Comparison of ENCODE assay signal across 8 cellular contexts in genomic region chr12:56634242-56634836, GRCh38. TPM values are rescaled to one million over a fixed set of nuclear protein-coding genes. Genes with fewer than 3 reads are reported as not detected.
DNase-seq lines count a peak whose midpoint lies in the region; ATAC-seq and TF ChIP-seq lines count a peak whose summit lies in the region.

No MANE protein-coding gene starts in this region.

- H3K4me3 ChIP-seq in CD8-positive, alpha-beta T cell (ENCODE audit: low read depth, low read length) = peak overlapping the region; percentile 58
- H3K4me3 ChIP-seq in HUES48 (ENCODE audit: low read depth, low read length) (peak overlapping the region; percentile 89), SJSA1 (peak overlapping the region; percentile 55), lower leg skin (ENCODE audit: low read depth, poor library complexity, severe bottlenecking) (peak overlapping the region; percentile 72), stomach smooth muscle (ENCODE audit: low read length in 2 of 2) (peak overlapping the region; percentile 86 to 88)

- ATAC-seq in CD8-positive, alpha-beta T cell = no peak
- no peak for ATAC-seq in HG03520 (IDR thresholded peaks at IDR 0.05; ENCODE audit: unreplicated experiment)

- peaks cover 38% of the 10 kb centered on the region for H3K36me3 Mint-ChIP-seq in CD8-positive, alpha-beta T cell
- H3K36me3 Mint-ChIP-seq in chondrocyte (ENCODE audit: low read depth) = peaks cover 12% of the 10 kb centered on the region

- H3K27me3 Mint-ChIP-seq in CD8-positive, alpha-beta T cell (ENCODE audit: low read depth) = no peaks in the 10 kb centered on the region
- no peaks in the 10 kb centered on the region for H3K27me3 Mint-ChIP-seq in chondrocyte (ENCODE audit: low read depth)

- POLR2A ChIA-PET in CD8-positive, alpha-beta T cell (lab: Charles Lee) = interaction anchor here (0.7 to 5.5 kb wide), 4 partner anchors 11 to 91 kb away, joined by 3 to 58 read pairs (median 20); partner anchors contain the start of genes ATP5F1B, NACA and PTGES3

- H3K9me3 ChIP-seq in CD8-positive, alpha-beta T cell (ENCODE audit: low read length) = no peaks in the 10 kb centered on the region
- H3K9me3 ChIP-seq in HUES48 (ENCODE audit: control insufficient read depth, insufficient read depth, low read length) (no peaks in the 10 kb centered on the region), SJSA1 (replicated peaks) (no peaks in the 10 kb centered on the region), stomach smooth muscle (ENCODE audit: control insufficient read depth in 2 of 2, low read length in 2 of 2) (no peaks in the 10 kb centered on the region)

- TF ChIP-seq POLR2A in lower leg skin (IDR thresholded peaks at IDR 0.05) = no peak

- CTCF ChIA-PET in CD8-positive, alpha-beta T cell (lab: Charles Lee) = interaction anchor here (0.9 to 3.0 kb wide), 5 partner anchors 16 to 120 kb away, joined by 3 to 26 read pairs (median 3); no protein-coding TSS in a partner anchor

- peaks cover 58% of the 10 kb centered on the region for H3K4me1 ChIP-seq in CD8-positive, alpha-beta T cell (ENCODE audit: insufficient read depth, low read length)
- peaks cover 37% of the 10 kb centered on the region for H3K4me1 ChIP-seq in HUES48 (ENCODE audit: control insufficient read depth, insufficient read depth, low read length)
- H3K4me1 ChIP-seq in SJSA1 (replicated peaks) = peaks cover 43% of the 10 kb centered on the region
- peaks cover 52% of the 10 kb centered on the region for H3K4me1 ChIP-seq in stomach smooth muscle (ENCODE audit: control insufficient read depth, insufficient read depth, low read length)

- no peaks in the 10 kb centered on the region for H3K27me3 ChIP-seq in CD8-positive, alpha-beta T cell (ENCODE audit: insufficient read depth, low read length)
- no peaks in the 10 kb centered on the region for H3K27me3 ChIP-seq in HUES48 (ENCODE audit: control insufficient read depth, insufficient read depth, low read length)
- no peaks in the 10 kb centered on the region for H3K27me3 ChIP-seq in SJSA1 (replicated peaks)
- no peaks in the 10 kb centered on the region for H3K27me3 ChIP-seq in stomach smooth muscle (ENCODE audit: control insufficient read depth in 1 of 2, insufficient read depth in 2 of 2, low read length in 2 of 2)

- intact Hi-C loops in CD8-positive, alpha-beta T cell (cut with DNase I, micrococcal nuclease) = loop anchor here in 1 of 2 experiments (10.0 kb wide), 3 partner anchors 370 to 810 kb away; partner anchors contain the start of genes DNAJC14, RAB5B and ZBTB39
- intact Hi-C loops in lower leg skin (cut with DNase I; ENCODE audit: low total_unique reads) = no loop called here

- peak overlapping the region; percentile 79 for H3K27ac ChIP-seq in CD8-positive, alpha-beta T cell (ENCODE audit: low read depth, low read length)
- H3K27ac ChIP-seq in HUES48 (ENCODE audit: low read depth, low read length) (peak overlapping the region; percentile 87), SJSA1 (no peak overlapping the region), stomach smooth muscle (ENCODE audit: low read length) (peak overlapping the region; percentile 69)

- DNase-seq in CD8-positive, alpha-beta T cell = peak in 3 of 7 experiments; percentile 26 to 33 (median 28)
- DNase-seq in SJSA1 (ENCODE audit: low read depth in 1 of 2, low spot score in 2 of 2) (peak in 1 of 2 experiments; percentile 27), chondrocyte (ENCODE audit: low spot score) (no peak), lower leg skin (ENCODE audit: low spot score in 2 of 2) (peak; percentile 50 to 91), NK-92 (lab: John Stamatoyannopoulos, UW; ENCODE audit: unreplicated experiment) (no peak)

- H3K27ac Mint-ChIP-seq in CD8-positive, alpha-beta T cell = peak overlapping the region; percentile 93
- peak overlapping the region; percentile 91 for H3K27ac Mint-ChIP-seq in chondrocyte (ENCODE audit: unreplicated experiment)

- WGBS in lower leg skin, 2 donors = 1% methylated on average over 26 to 27 of the region's 27 CpGs

- H3K4me1 Mint-ChIP-seq in CD8-positive, alpha-beta T cell (ENCODE audit: low read depth) = peaks cover 70% of the 10 kb centered on the region
- peaks cover 59% of the 10 kb centered on the region for H3K4me1 Mint-ChIP-seq in chondrocyte (ENCODE audit: low read depth)

- no peak for TF ChIP-seq CTCF in CD8-positive, alpha-beta T cell (IDR thresholded peaks at IDR 0.05)
- TF ChIP-seq CTCF in chondrocyte (IDR thresholded peaks at IDR 0.05) (no peak), lower leg skin (IDR thresholded peaks at IDR 0.05) (no peak)

- H3K9ac ChIP-seq in HUES48 (ENCODE audit: low read depth, low read length) (peak overlapping the region; percentile 22; the same call in 1 of the 2 replicates), stomach smooth muscle (ENCODE audit: low read length in 2 of 2) (peak overlapping the region; percentile 79 to 82)

- H3K4me3 Mint-ChIP-seq in CD8-positive, alpha-beta T cell = peak overlapping the region; percentile 98
- H3K4me3 Mint-ChIP-seq in chondrocyte (ENCODE audit: unreplicated experiment) = peak overlapping the region; percentile 94

- no peaks in the 10 kb centered on the region for H3K9me3 Mint-ChIP-seq in CD8-positive, alpha-beta T cell
- H3K9me3 Mint-ChIP-seq in chondrocyte (ENCODE audit: low read depth) = no peaks in the 10 kb centered on the region

- H3K36me3 ChIP-seq in CD8-positive, alpha-beta T cell (ENCODE audit: insufficient read depth, low read length) = peaks cover 20% of the 10 kb centered on the region
- H3K36me3 ChIP-seq in HUES48 (ENCODE audit: control insufficient read depth, insufficient read depth, low read length) = peaks cover 22% of the 10 kb centered on the region
- peaks cover 25% of the 10 kb centered on the region for H3K36me3 ChIP-seq in SJSA1
- peaks cover 15 to 16% of the 10 kb centered on the region in 2 donors for H3K36me3 ChIP-seq in stomach smooth muscle (ENCODE audit: control insufficient read depth in 2 of 2, insufficient read depth in 2 of 2, low read length in 2 of 2)

RNA-seq across cellular contexts. Expression of gene BAZ2A, which starts 4.2 kb away (rescaled TPM):
- 100 to 1,000 TPM; 197 to 198 TPM for total RNA-seq in CD8-positive, alpha-beta T cell
- total RNA-seq in SJSA1 (2014; rRNA removed; shearing (Covaris generic)) = 13.7 and 15.2 TPM in 2 replicates
- total RNA-seq in chondrocyte = 65.2 to 72.8 TPM (median 71.2 TPM) in 3 replicates
- total RNA-seq in lower leg skin = 100 to 1,000 TPM in 2 of 4 donors, 10 to 100 TPM in 2; 64.8 to 141 (median 107) TPM

RNA-seq across cellular contexts. Expression of gene ATP5F1B, which starts 11.4 kb away (rescaled TPM):
- total RNA-seq in CD8-positive, alpha-beta T cell = 100 to 1,000 TPM; 417 to 429 TPM
- 382 and 483 TPM in 2 replicates for total RNA-seq in SJSA1 (2014; rRNA removed; shearing (Covaris generic))
- total RNA-seq in chondrocyte (380 to 467 TPM (median 398 TPM) in 3 replicates), lower leg skin (100 to 1,000 TPM; 360 to 457 (median 395) TPM)

RNA-seq across cellular contexts. Expression of gene PTGES3, which starts 53.7 kb away (rescaled TPM):
- total RNA-seq in CD8-positive, alpha-beta T cell = 100 to 1,000 TPM; 148 to 154 TPM
- 84.7 and 112 TPM in 2 replicates for total RNA-seq in SJSA1 (2014; rRNA removed; shearing (Covaris generic))
- total RNA-seq in chondrocyte = 123 to 156 TPM (median 127 TPM) in 3 replicates
- 10 to 100 TPM; 57.0 to 73.7 (median 62.3) TPM for total RNA-seq in lower leg skin

Comparison
In these comparisons a context has a peak if more than half of its experiments do, and no peak if none do; other contexts are left out.
1. DNase-seq: peak in lower leg skin (2 of 2); none in chondrocyte (single experiment) and NK-92 (single experiment).
2. Peak in every context shown above with its lines, with median percentiles within 50 percentile points of each other: H3K4me3 ChIP-seq.